In the genomic region with DNA sequence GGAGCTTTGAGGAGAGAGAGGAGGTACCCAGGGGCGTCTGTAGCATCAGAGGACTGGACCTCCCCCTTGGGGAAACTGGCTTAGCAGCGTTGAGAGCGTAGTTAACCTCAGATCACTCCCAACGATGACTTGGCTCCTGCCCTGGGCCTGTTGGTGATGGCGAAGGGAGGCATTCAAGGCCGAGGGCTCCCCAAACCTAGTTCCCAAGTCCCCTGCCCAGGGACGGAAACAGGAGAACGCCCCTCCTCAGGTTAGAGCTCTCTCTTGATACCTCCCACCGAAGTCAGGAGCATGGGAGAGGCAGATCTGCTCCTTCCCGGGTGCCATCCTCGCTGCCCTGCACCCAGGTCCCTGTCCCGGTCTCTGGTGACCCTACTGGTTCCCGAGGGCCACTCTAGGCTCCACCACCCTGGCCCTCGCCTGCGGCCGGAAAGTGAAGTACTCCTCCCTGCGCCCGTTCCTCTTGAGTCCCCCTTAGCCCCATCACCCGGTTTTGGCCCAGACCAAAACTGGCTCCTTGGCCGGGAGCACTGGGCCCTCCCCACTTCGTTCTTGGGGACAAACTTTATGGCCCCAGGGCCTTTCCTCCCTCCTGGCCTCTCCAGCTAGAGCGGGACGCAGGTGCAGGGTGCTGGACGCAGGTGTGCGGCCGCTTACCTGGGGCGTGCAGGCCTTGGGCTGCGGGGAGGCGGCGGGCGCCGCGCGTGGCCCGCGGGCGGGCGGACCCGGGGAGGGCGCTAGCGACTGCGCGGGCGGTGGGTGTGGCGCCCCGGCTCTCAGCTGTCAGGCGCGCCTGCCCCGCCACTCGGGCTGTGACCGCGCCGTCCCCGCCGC, we compare ENCODE assay signal across 11 cellular contexts. TPM values are rescaled to one million over a fixed set of nuclear protein-coding genes. Genes with fewer than 3 reads are reported as not detected.
DNase-seq lines count a peak whose midpoint lies in the region; ATAC-seq and TF ChIP-seq lines count a peak whose summit lies in the region.
"Had no signal": no experiment of that assay in that cellular context is flagged by ENCODE, and none has a peak within 500 bp of the region (broad histone marks: within the 10 kb centered on the region; RNA-seq: fewer than 3 reads in every experiment).

No MANE protein-coding gene starts in this region.

- H3K36me3 ChIP-seq in ACC112 (ENCODE audit: insufficient read depth, low read length) = no peaks in the 10 kb centered on the region
- H3K36me3 ChIP-seq in DOHH2 (ENCODE audit: control insufficient read depth, low read length) = no peaks in the 10 kb centered on the region
- H3K36me3 ChIP-seq: upper lobe of right lung had no signal

- TF ChIP-seq CTCF in DOHH2 (IDR thresholded peaks at IDR 0.05; ENCODE audit: low read depth, low read length, poor library complexity, severe bottlenecking) = no peak

- H3K4me3 Mint-ChIP-seq in T-helper 17 cell = peak overlapping the region; percentile 81
- peak overlapping the region; percentile 56 to 80 (median 71) for H3K4me3 Mint-ChIP-seq in naive B cell

- no peak overlapping the region for H3K27ac Mint-ChIP-seq in T-helper 17 cell
- peak overlapping the region in 5 of 6 donors; percentile 24 to 99 (median 78) for H3K27ac Mint-ChIP-seq in naive B cell
- H3K27ac Mint-ChIP-seq: mesothelial cell of epicardium had no signal

- H3K36me3 Mint-ChIP-seq in T-helper 17 cell (ENCODE audit: low read depth) (peaks cover 14% of the 10 kb centered on the region), naive B cell (peaks cover 0 to 31% of the 10 kb centered on the region in 2 donors)
- H3K36me3 Mint-ChIP-seq: mesothelial cell of epicardium had no signal

- in situ Hi-C loops in ACHN (cut with HindIII; ENCODE audit: low pct_ligation_motif_present, low pct_unique_long_range_greater_than_20kb, low sequenced_read_pairs) = no loop called here

- H3K27me3 Mint-ChIP-seq in T-helper 17 cell (peaks cover 72% of the 10 kb centered on the region), naive B cell (peaks cover 57 to 81% (median 74%) of the 10 kb centered on the region in 3 donors)

- H3K9me3 Mint-ChIP-seq in naive B cell = peaks cover 5 to 18% (median 6%) of the 10 kb centered on the region in 7 donors
- H3K9me3 Mint-ChIP-seq: mesothelial cell of epicardium had no signal

- DNase-seq in T-helper 17 cell (no peak), naive B cell (no peak), hypothalamus (lab: John Stamatoyannopoulos, UW) (no peak), ACHN (no peak)
- DNase-seq: stimulated activated CD4-positive, alpha-beta T cell treated with anti-CD3 and anti-CD28 coated beads, Interleukin-1b, Interleukin-23, amount 100 ng/mL, for 48 hours; upper lobe of right lung had no signal

- H3K4me3 ChIP-seq in ACC112 (ENCODE audit: low read depth, low read length) (peak overlapping the region; percentile 33; the same call in 1 of the 2 replicates), DOHH2 (ENCODE audit: low read length) (peak overlapping the region; percentile 42; the same call in 1 of the 2 replicates)
- H3K4me3 ChIP-seq: upper lobe of right lung had no signal

- no peak overlapping the region for H3K27ac ChIP-seq in ACC112 (ENCODE audit: low read depth, low read length)
- no peak overlapping the region for H3K27ac ChIP-seq in DOHH2 (ENCODE audit: low read depth, low read length)
- H3K27ac ChIP-seq: upper lobe of right lung had no signal

- H3K9me2 ChIP-seq in DOHH2 (replicated peaks; ENCODE audit: control insufficient read depth, low read length) = no peaks in the 10 kb centered on the region

- 0 out of 2 replicates have a peak, but pooled peaks cover 3% of the 10 kb centered on the region for H4K20me1 ChIP-seq in DOHH2 (ENCODE audit: control insufficient read depth, insufficient read depth, low read depth, low read length)

- H3K4me2 ChIP-seq in DOHH2 (ENCODE audit: low read length) = peak overlapping the region; percentile 28

- H3K4me1 ChIP-seq in ACC112 (ENCODE audit: control insufficient read depth, insufficient read depth, low read length, unreplicated experiment) (no peaks in the 10 kb centered on the region), DOHH2 (ENCODE audit: control insufficient read depth, low read length) (no peaks in the 10 kb centered on the region)

- H3K9me3 ChIP-seq in DOHH2 (ENCODE audit: control insufficient read depth, insufficient read depth, low read length) (no peaks in the 10 kb centered on the region; the same call in 1 of the 2 replicates), T-helper 17 cell (ENCODE audit: control insufficient read depth, low read length, poor library complexity, severe bottlenecking) (no peaks in the 10 kb centered on the region)
- H3K9me3 ChIP-seq: upper lobe of right lung had no signal

- no peak overlapping the region for H2AFZ ChIP-seq in ACC112 (ENCODE audit: low read length, unreplicated experiment)

- H3K79me2 ChIP-seq in ACC112 (ENCODE audit: control insufficient read depth, insufficient read depth, low read length, unreplicated experiment) (no peaks in the 10 kb centered on the region), DOHH2 (ENCODE audit: control insufficient read depth, low read length) (no peaks in the 10 kb centered on the region)

- H3K4me1 Mint-ChIP-seq in T-helper 17 cell (peaks cover 36% of the 10 kb centered on the region), naive B cell (peaks cover 47 to 64% (median 52%) of the 10 kb centered on the region in 3 donors)

- ATAC-seq in T-helper 17 cell (no peak), naive B cell (ENCODE audit: low read depth in 2 of 2) (peak in 1 of 2 donors; percentile 15), GM19023 (IDR thresholded peaks at IDR 0.05; ENCODE audit: unreplicated experiment) (no peak), HG03159 (IDR thresholded peaks at IDR 0.05; ENCODE audit: unreplicated experiment) (no peak)
- ATAC-seq: upper lobe of right lung had no signal

- no peaks in the 10 kb centered on the region for H3F3A ChIP-seq in DOHH2 (ENCODE audit: control insufficient read depth, insufficient read depth)

- H3K27me3 ChIP-seq in ACC112 (ENCODE audit: insufficient read depth, low read length) = peaks cover 97% of the 10 kb centered on the region
- peaks cover 53% of the 10 kb centered on the region for H3K27me3 ChIP-seq in DOHH2 (ENCODE audit: control insufficient read depth, low read length)

RNA-seq across cellular contexts. Expression of a gene that starts 2.6 kb away (rescaled TPM):
- total RNA-seq in T-helper 17 cell = 1 to 10 TPM; 2.2 to 2.7 TPM
- polyA plus RNA-seq in naive B cell (ENCODE audit: low read depth in 6 of 6) = under 1 TPM in 3 of 6 donors, not detected in 3; 0.07 to 0.19 (median 0.13) TPM

RNA-seq across cellular contexts. Expression of a gene that starts 17.1 kb away (rescaled TPM):
- not detected for total RNA-seq in T-helper 17 cell
- not detected for polyA plus RNA-seq in naive B cell (ENCODE audit: low read depth in 6 of 6)
- total RNA-seq: mesothelial cell of epicardium, upper lobe of right lung had no signal
